ENCODE assay signal across 16 cellular contexts in genomic region chr3:137642831-137643230, GRCh38.
A peak's percentile ranks its signal among the peaks of the same experiment; 100 is the strongest.
DNase-seq lines count a peak whose midpoint lies in the region; ATAC-seq and TF ChIP-seq lines count a peak whose summit lies in the region.
"Had no signal": no experiment of that assay in that cellular context is flagged by ENCODE, and none has a peak within 500 bp of the region (broad histone marks: within the 10 kb centered on the region; RNA-seq: fewer than 3 reads in every experiment).

No MANE protein-coding gene starts in this region.

- peak; percentile 15 for ATAC-seq in foreskin keratinocyte
- no peak for ATAC-seq in HG02884 (IDR thresholded peaks at IDR 0.05; ENCODE audit: unreplicated experiment)
- ATAC-seq: activated naive CD8-positive, alpha-beta T cell treated with anti-CD3 and anti-CD28 coated beads, Interleukin-2, amount 50 U/mL, for 24 hours; activated T-cell treated with anti-CD3 and anti-CD28 coated beads, Interleukin-2, amount 50 U/mL, for 72 hours; stimulated activated effector memory CD8-positive, alpha-beta T cell treated with anti-CD3 and anti-CD28 coated beads, Interleukin-12 subunit alpha, Interleukin-12 subunit beta, amount 100 ng/mL, for 72 hours had no signal

- H3K4me1 ChIP-seq in foreskin keratinocyte (no peaks in the 10 kb centered on the region), tibial nerve (no peaks in the 10 kb centered on the region)

- H3K27ac Mint-ChIP-seq in progenitor cell of endocrine pancreas = peak overlapping the region; percentile 29
- H3K27ac Mint-ChIP-seq: activated CD4-positive, alpha-beta memory T cell treated with anti-CD3 and anti-CD28 coated beads, Interleukin-2, amount 10 ng/mL, durations not matched to agents 7 days and 5 days; activated naive CD8-positive, alpha-beta T cell treated with anti-CD3 and anti-CD28 coated beads, Interleukin-2, amount 50 U/mL, for 24 hours; activated T-cell treated with anti-CD3 and anti-CD28 coated beads, Interleukin-2, amount 50 U/mL, for 72 hours; stimulated activated effector memory CD8-positive, alpha-beta T cell treated with anti-CD3 and anti-CD28 coated beads, Interleukin-12 subunit alpha, Interleukin-12 subunit beta, amount 100 ng/mL, for 72 hours had no signal

- H3K9me3 Mint-ChIP-seq in progenitor cell of endocrine pancreas (ENCODE audit: low read depth) = no peaks in the 10 kb centered on the region
- H3K9me3 Mint-ChIP-seq: activated CD4-positive, alpha-beta memory T cell treated with anti-CD3 and anti-CD28 coated beads, Interleukin-2, amount 10 ng/mL, durations not matched to agents 7 days and 5 days; activated naive CD8-positive, alpha-beta T cell treated with anti-CD3 and anti-CD28 coated beads, Interleukin-2, amount 50 U/mL, for 24 hours had no signal

- peaks cover 23% of the 10 kb centered on the region for H3K4me1 Mint-ChIP-seq in progenitor cell of endocrine pancreas (ENCODE audit: low read depth)
- H3K4me1 Mint-ChIP-seq: activated CD4-positive, alpha-beta memory T cell treated with anti-CD3 and anti-CD28 coated beads, Interleukin-2, amount 10 ng/mL, durations not matched to agents 7 days and 5 days; activated naive CD8-positive, alpha-beta T cell treated with anti-CD3 and anti-CD28 coated beads, Interleukin-2, amount 50 U/mL, for 24 hours; central memory CD8-positive, alpha-beta T cell; stimulated activated effector memory CD8-positive, alpha-beta T cell treated with anti-CD3 and anti-CD28 coated beads, Interleukin-12 subunit alpha, Interleukin-12 subunit beta, amount 100 ng/mL, for 72 hours had no signal

- no peaks in the 10 kb centered on the region for H3K36me3 ChIP-seq in tibial nerve

- DNase-seq in NCI-H2029 treated with DMSO at 0.1 percent for 48 hours (lab: John Stamatoyannopoulos, UW) (peak; percentile 3), NCI-H2029 (lab: John Stamatoyannopoulos, UW) (no peak), NCI-H82 (lab: John Stamatoyannopoulos, UW) (peak; percentile 97), foreskin keratinocyte (no peak), progenitor cell of endocrine pancreas (ENCODE audit: low spot score, unreplicated experiment) (no peak), COLO829 (ENCODE audit: low spot score) (no peak), tibial nerve (ENCODE audit: low spot score in 2 of 2) (no peak)
- DNase-seq: activated CD4-positive, alpha-beta memory T cell treated with anti-CD3 and anti-CD28 coated beads, Interleukin-2, amount 10 ng/mL, durations not matched to agents 7 days and 5 days; activated naive CD8-positive, alpha-beta T cell treated with anti-CD3 and anti-CD28 coated beads, Interleukin-2, amount 50 U/mL, for 24 hours; activated T-cell treated with anti-CD3 and anti-CD28 coated beads, Interleukin-2, amount 50 U/mL, for 72 hours; NCI-H1436 treated with DMSO at 0.1 percent for 48 hours; trophoblast cell had no signal

- no peak for TF ChIP-seq POLR2A in tibial nerve (IDR thresholded peaks at IDR 0.05)

- H3K27me3 ChIP-seq in foreskin keratinocyte = no peaks in the 10 kb centered on the region
- H3K27me3 ChIP-seq in tibial nerve = peaks cover 0 to 9% of the 10 kb centered on the region in 2 donors

- H3K36me3 Mint-ChIP-seq in progenitor cell of endocrine pancreas (ENCODE audit: insufficient read depth) = no peaks in the 10 kb centered on the region
- H3K36me3 Mint-ChIP-seq: stimulated activated effector memory CD8-positive, alpha-beta T cell treated with anti-CD3 and anti-CD28 coated beads, Interleukin-12 subunit alpha, Interleukin-12 subunit beta, amount 100 ng/mL, for 72 hours had no signal

- peaks cover 51% of the 10 kb centered on the region for H3K27me3 Mint-ChIP-seq in progenitor cell of endocrine pancreas
- H3K27me3 Mint-ChIP-seq: activated CD4-positive, alpha-beta memory T cell treated with anti-CD3 and anti-CD28 coated beads, Interleukin-2, amount 10 ng/mL, durations not matched to agents 7 days and 5 days; central memory CD8-positive, alpha-beta T cell had no signal

- TF ChIP-seq EP300 in tibial nerve (IDR thresholded peaks at IDR 0.05) = no peak

- H3K4me3 ChIP-seq in tibial nerve = no peak overlapping the region

- H3K9me3 ChIP-seq in tibial nerve = no peaks in the 10 kb centered on the region

- TF ChIP-seq CTCF in foreskin keratinocyte (conservative IDR thresholded peaks at IDR 0.05) = no peak
- TF ChIP-seq CTCF in progenitor cell of endocrine pancreas (IDR thresholded peaks at IDR 0.05; ENCODE audit: unreplicated experiment) = no peak
- TF ChIP-seq CTCF in tibial nerve (IDR thresholded peaks at IDR 0.05) = no peak

- 10 to 11% methylated on average over 10 of the region's 10 CpGs for WGBS in tibial nerve, 2 donors

- H3K4me3 Mint-ChIP-seq in progenitor cell of endocrine pancreas (ENCODE audit: low read depth) = peak overlapping the region; percentile 6
- H3K4me3 Mint-ChIP-seq: activated CD4-positive, alpha-beta memory T cell treated with anti-CD3 and anti-CD28 coated beads, Interleukin-2, amount 10 ng/mL, durations not matched to agents 7 days and 5 days; activated naive CD8-positive, alpha-beta T cell treated with anti-CD3 and anti-CD28 coated beads, Interleukin-2, amount 50 U/mL, for 24 hours; activated T-cell treated with anti-CD3 and anti-CD28 coated beads, Interleukin-2, amount 50 U/mL, for 72 hours; central memory CD8-positive, alpha-beta T cell; stimulated activated effector memory CD8-positive, alpha-beta T cell treated with anti-CD3 and anti-CD28 coated beads, Interleukin-12 subunit alpha, Interleukin-12 subunit beta, amount 100 ng/mL, for 72 hours had no signal

- H3K27ac ChIP-seq in foreskin keratinocyte (no peak overlapping the region), tibial nerve (no peak overlapping the region)
- H3K27ac ChIP-seq: KMS-11 had no signal

Comparison
In these comparisons a context has a peak if more than half of its experiments do, and no peak if none do; other contexts are left out.
1. DNase-seq: peak in NCI-H2029 treated with DMSO at 0.1 percent for 48 hours (single experiment) and NCI-H82 (single experiment); none in NCI-H2029 (single experiment), foreskin keratinocyte (0 of 2), progenitor cell of endocrine pancreas (single experiment), COLO829 (single experiment) and tibial nerve (0 of 2).